18 cellular contexts compared by ENCODE assay signal in the genomic region with DNA sequence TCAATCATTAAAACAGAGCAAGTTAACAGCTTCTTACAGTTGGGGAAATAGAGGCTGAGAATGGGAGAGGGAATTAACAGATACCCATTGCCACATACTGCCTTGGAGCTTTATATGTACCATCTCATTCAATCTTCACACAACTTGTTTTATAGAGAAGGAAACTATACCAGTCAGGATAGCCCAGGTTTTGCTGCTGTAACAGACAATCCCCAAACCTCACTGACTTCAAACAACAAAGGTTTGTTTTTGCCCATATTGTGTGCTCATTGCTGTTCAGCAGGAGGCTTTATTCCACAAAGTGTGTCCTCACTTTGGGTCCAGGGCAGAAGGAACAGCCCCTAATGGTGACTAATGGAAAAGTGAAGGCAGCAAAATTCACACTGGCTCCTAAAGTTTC. TPM values are rescaled to one million over a fixed set of nuclear protein-coding genes. Genes with fewer than 3 reads are reported as not detected.
"Had no signal": no experiment of that assay in that cellular context is flagged by ENCODE, and none has a peak within 500 bp of the region (broad histone marks: within the 10 kb centered on the region; RNA-seq: fewer than 3 reads in every experiment).

No MANE protein-coding gene starts in this region.

- ATAC-seq: natural killer cell treated with Interleukin-12 subunit alpha and Interleukin-12 subunit beta and Interleukin-15 and Interleukin-18, amount 100 ng/mL, for 72 hours; stimulated activated effector memory CD8-positive, alpha-beta T cell treated with anti-CD3 and anti-CD28 coated beads, Interleukin-12 subunit alpha, Interleukin-12 subunit beta, amount 100 ng/mL, for 72 hours; stimulated activated naive CD8-positive, alpha-beta T cell treated with anti-CD3 and anti-CD28 coated beads, Interleukin-15, Interleukin-2, amounts not matched to agents 100 U/mL and 50 U/mL, for 24 hours; upper lobe of right lung had no signal

- H3K4me3 Mint-ChIP-seq: immature natural killer cell; natural killer cell treated with Interleukin-12 subunit alpha and Interleukin-12 subunit beta and Interleukin-15 and Interleukin-18, amount 100 ng/mL, for 72 hours; stimulated activated effector memory CD8-positive, alpha-beta T cell treated with anti-CD3 and anti-CD28 coated beads, Interleukin-12 subunit alpha, Interleukin-12 subunit beta, amount 100 ng/mL, for 72 hours had no signal

- H3K9me3 Mint-ChIP-seq: immature natural killer cell; natural killer cell treated with Interleukin-12 subunit alpha and Interleukin-12 subunit beta and Interleukin-15 and Interleukin-18, amount 100 ng/mL, for 72 hours; stimulated activated effector memory CD8-positive, alpha-beta T cell treated with anti-CD3 and anti-CD28 coated beads, Interleukin-12 subunit alpha, Interleukin-12 subunit beta, amount 100 ng/mL, for 72 hours had no signal

- H3K36me3 Mint-ChIP-seq: immature natural killer cell; natural killer cell treated with Interleukin-12 subunit alpha and Interleukin-12 subunit beta and Interleukin-15 and Interleukin-18, amount 100 ng/mL, for 72 hours; stimulated activated effector memory CD8-positive, alpha-beta T cell treated with anti-CD3 and anti-CD28 coated beads, Interleukin-12 subunit alpha, Interleukin-12 subunit beta, amount 100 ng/mL, for 72 hours had no signal

- H3K4me1 ChIP-seq: upper lobe of right lung had no signal

- H3K36me3 ChIP-seq: esophagus muscularis mucosa, gastrocnemius medialis, suprapubic skin, tibial nerve, upper lobe of right lung had no signal

- H3K27ac Mint-ChIP-seq: immature natural killer cell; natural killer cell treated with Interleukin-12 subunit alpha and Interleukin-12 subunit beta and Interleukin-15 and Interleukin-18, amount 100 ng/mL, for 72 hours; stimulated activated effector memory CD8-positive, alpha-beta T cell treated with anti-CD3 and anti-CD28 coated beads, Interleukin-12 subunit alpha, Interleukin-12 subunit beta, amount 100 ng/mL, for 72 hours had no signal

- H3K27ac ChIP-seq: esophagus muscularis mucosa, suprapubic skin, tibial nerve, upper lobe of right lung had no signal

- H3K9me3 ChIP-seq: esophagus muscularis mucosa, gastrocnemius medialis, psoas muscle, suprapubic skin, tibial nerve, upper lobe of right lung had no signal

- H3K27me3 ChIP-seq: esophagus muscularis mucosa, gastrocnemius medialis, suprapubic skin, tibial nerve, upper lobe of right lung had no signal

- H3K4me3 ChIP-seq: esophagus muscularis mucosa, gastrocnemius medialis, lung, psoas muscle, suprapubic skin, tibial nerve, upper lobe of right lung had no signal

- H3K4me1 Mint-ChIP-seq: stimulated activated effector memory CD8-positive, alpha-beta T cell treated with anti-CD3 and anti-CD28 coated beads, Interleukin-12 subunit alpha, Interleukin-12 subunit beta, amount 100 ng/mL, for 72 hours had no signal

- DNase-seq: effector memory CD4-positive, alpha-beta T cell; immature natural killer cell; kidney; left ventricle myocardium superior; midbrain; stimulated activated CD4-positive, alpha-beta T cell treated with anti-CD3 and anti-CD28 coated beads, Interleukin-4, amount 100 ng/mL, for 1 hour; stimulated activated CD8-positive, alpha-beta memory T cell treated with anti-CD3 and anti-CD28 coated beads, Interleukin-4, amount 100 ng/mL, for 48 hours; stimulated activated naive CD8-positive, alpha-beta T cell treated with anti-CD3 and anti-CD28 coated beads, Interleukin-15, Interleukin-2, amounts not matched to agents 100 U/mL and 50 U/mL, for 24 hours; upper lobe of right lung had no signal

RNA-seq across cellular contexts. Expression of gene SPSB4, which starts 59.2 kb away (rescaled TPM):
- total RNA-seq: fibroblast of villous mesenchyme; natural killer cell treated with Interleukin-12 subunit alpha and Interleukin-12 subunit beta and Interleukin-15 and Interleukin-18, amount 100 ng/mL, for 72 hours had no signal
- polyA plus RNA-seq: immature natural killer cell had no signal
